1 cellular context compared by ENCODE assay signal in the genomic region with DNA sequence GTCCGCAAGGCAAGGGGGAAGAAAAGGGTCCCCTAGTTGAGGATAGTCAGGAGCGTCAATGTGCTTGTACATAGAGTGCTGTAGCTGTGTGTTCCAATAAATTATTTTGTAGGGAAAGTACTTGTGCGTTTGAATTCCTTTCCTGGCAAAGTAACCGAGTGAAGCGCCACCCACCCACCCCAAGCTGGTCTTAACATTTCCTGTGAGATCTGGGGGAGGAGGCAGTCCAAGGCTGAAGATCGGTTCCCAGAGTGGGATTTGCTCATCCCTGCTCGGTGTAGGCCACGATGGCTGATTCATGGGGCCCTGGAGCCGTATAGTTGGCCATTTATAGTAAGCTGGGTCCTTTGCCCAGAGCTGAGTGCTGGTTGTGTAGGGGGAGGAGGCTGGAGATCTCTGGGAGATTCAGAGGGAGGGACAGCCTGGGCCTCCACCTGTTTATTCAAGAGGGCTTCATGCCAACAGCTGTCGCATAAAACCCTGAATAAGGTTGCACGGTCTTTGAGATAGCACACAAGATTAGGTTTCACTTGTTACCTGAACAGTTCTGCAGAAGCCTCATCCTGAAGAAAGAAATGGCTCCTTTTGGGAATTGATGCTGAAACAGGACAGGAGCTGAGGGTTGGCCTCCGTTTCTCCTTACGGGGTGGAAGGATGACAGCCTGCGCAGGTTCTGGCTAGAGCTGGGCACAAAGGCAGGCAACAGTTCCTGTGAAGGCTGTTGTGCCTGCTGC.
A peak's percentile ranks its signal among the peaks of the same experiment; 100 is the strongest.
TF ChIP-seq lines count a peak whose summit lies in the region.

No MANE protein-coding gene starts in this region.

TF ChIP-seq in K562, 482 proteins besides CTCF, POLR2A, EP300 and RAD21 (continued from another document and continues in another):
- TF ChIP-seq, protein P1, sequence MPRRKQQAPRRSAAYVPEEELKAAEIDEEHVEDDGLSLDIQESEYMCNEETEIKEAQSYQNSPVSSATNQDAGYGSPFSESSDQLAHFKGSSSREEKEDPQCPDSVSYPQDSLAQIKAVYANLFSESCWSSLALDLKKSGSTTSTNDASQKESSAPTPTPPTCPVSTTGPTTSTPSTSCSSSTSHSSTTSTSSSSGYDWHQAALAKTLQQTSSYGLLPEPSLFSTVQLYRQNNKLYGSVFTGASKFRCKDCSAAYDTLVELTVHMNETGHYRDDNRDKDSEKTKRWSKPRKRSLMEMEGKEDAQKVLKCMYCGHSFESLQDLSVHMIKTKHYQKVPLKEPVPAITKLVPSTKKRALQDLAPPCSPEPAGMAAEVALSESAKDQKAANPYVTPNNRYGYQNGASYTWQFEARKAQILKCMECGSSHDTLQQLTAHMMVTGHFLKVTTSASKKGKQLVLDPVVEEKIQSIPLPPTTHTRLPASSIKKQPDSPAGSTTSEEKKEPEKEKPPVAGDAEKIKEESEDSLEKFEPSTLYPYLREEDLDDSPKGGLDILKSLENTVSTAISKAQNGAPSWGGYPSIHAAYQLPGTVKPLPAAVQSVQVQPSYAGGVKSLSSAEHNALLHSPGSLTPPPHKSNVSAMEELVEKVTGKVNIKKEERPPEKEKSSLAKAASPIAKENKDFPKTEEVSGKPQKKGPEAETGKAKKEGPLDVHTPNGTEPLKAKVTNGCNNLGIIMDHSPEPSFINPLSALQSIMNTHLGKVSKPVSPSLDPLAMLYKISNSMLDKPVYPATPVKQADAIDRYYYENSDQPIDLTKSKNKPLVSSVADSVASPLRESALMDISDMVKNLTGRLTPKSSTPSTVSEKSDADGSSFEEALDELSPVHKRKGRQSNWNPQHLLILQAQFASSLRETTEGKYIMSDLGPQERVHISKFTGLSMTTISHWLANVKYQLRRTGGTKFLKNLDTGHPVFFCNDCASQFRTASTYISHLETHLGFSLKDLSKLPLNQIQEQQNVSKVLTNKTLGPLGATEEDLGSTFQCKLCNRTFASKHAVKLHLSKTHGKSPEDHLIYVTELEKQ (CRISPR knock-in tag; IDR thresholded peaks at IDR 0.05), result no peak
- no peak for TF ChIP-seq BRD4 (IDR thresholded peaks at IDR 0.05)
- no peak for TF ChIP-seq GATA2 (CRISPR knock-in tag; IDR thresholded peaks at IDR 0.05)
- TF ChIP-seq ZNF197 (CRISPR knock-in tag; IDR thresholded peaks at IDR 0.05; ENCODE audit: low read depth), result no peak
- TF ChIP-seq ZNF77 (CRISPR knock-in tag; IDR thresholded peaks at IDR 0.05), result peak; percentile 63; the same call in 1 of the 2 replicates
- TF ChIP-seq ZNF589 (CRISPR knock-in tag; IDR thresholded peaks at IDR 0.05; ENCODE audit: low read depth), result no peak
- peak in 1 of 3 experiments; percentile 0 for TF ChIP-seq YY1 (IDR thresholded peaks at IDR 0.05; ENCODE audit: borderline replicate concordance in 1 of 3, control insufficient read depth in 1 of 3, extremely low read depth in 1 of 3, insufficient read depth in 3 of 3, insufficient read length in 1 of 3, insufficient replicate concordance in 2 of 3, low read depth in 1 of 3, low read length in 2 of 3)
- peak; percentile 27; the same call in 1 of the 2 replicates for TF ChIP-seq GABPB1 (CRISPR knock-in tag; IDR thresholded peaks at IDR 0.05)
- TF ChIP-seq ZNF75A (CRISPR knock-in tag; IDR thresholded peaks at IDR 0.05), result no peak
- TF ChIP-seq, protein P2, sequence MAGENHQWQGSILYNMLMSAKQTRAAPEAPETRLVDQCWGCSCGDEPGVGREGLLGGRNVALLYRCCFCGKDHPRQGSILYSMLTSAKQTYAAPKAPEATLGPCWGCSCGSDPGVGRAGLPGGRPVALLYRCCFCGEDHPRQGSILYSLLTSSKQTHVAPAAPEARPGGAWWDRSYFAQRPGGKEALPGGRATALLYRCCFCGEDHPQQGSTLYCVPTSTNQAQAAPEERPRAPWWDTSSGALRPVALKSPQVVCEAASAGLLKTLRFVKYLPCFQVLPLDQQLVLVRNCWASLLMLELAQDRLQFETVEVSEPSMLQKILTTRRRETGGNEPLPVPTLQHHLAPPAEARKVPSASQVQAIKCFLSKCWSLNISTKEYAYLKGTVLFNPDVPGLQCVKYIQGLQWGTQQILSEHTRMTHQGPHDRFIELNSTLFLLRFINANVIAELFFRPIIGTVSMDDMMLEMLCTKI (IDR thresholded peaks at IDR 0.05; ENCODE audit: partially characterized antibody), result no peak
- no peak for TF ChIP-seq NONO (IDR thresholded peaks at IDR 0.05; ENCODE audit: low read depth in 2 of 2, low read length in 1 of 2)
- peak; percentile 72 for TF ChIP-seq FOXK1 (CRISPR knock-in tag; IDR thresholded peaks at IDR 0.05; ENCODE audit: borderline replicate concordance)
- no peak for TF ChIP-seq IRF2 (CRISPR knock-in tag; IDR thresholded peaks at IDR 0.05)
- no peak for TF ChIP-seq CHD1 (IDR thresholded peaks at IDR 0.05; ENCODE audit: low read length)
- no peak for TF ChIP-seq TCF3 (CRISPR knock-in tag; IDR thresholded peaks at IDR 0.05)
- TF ChIP-seq, protein P3, sequence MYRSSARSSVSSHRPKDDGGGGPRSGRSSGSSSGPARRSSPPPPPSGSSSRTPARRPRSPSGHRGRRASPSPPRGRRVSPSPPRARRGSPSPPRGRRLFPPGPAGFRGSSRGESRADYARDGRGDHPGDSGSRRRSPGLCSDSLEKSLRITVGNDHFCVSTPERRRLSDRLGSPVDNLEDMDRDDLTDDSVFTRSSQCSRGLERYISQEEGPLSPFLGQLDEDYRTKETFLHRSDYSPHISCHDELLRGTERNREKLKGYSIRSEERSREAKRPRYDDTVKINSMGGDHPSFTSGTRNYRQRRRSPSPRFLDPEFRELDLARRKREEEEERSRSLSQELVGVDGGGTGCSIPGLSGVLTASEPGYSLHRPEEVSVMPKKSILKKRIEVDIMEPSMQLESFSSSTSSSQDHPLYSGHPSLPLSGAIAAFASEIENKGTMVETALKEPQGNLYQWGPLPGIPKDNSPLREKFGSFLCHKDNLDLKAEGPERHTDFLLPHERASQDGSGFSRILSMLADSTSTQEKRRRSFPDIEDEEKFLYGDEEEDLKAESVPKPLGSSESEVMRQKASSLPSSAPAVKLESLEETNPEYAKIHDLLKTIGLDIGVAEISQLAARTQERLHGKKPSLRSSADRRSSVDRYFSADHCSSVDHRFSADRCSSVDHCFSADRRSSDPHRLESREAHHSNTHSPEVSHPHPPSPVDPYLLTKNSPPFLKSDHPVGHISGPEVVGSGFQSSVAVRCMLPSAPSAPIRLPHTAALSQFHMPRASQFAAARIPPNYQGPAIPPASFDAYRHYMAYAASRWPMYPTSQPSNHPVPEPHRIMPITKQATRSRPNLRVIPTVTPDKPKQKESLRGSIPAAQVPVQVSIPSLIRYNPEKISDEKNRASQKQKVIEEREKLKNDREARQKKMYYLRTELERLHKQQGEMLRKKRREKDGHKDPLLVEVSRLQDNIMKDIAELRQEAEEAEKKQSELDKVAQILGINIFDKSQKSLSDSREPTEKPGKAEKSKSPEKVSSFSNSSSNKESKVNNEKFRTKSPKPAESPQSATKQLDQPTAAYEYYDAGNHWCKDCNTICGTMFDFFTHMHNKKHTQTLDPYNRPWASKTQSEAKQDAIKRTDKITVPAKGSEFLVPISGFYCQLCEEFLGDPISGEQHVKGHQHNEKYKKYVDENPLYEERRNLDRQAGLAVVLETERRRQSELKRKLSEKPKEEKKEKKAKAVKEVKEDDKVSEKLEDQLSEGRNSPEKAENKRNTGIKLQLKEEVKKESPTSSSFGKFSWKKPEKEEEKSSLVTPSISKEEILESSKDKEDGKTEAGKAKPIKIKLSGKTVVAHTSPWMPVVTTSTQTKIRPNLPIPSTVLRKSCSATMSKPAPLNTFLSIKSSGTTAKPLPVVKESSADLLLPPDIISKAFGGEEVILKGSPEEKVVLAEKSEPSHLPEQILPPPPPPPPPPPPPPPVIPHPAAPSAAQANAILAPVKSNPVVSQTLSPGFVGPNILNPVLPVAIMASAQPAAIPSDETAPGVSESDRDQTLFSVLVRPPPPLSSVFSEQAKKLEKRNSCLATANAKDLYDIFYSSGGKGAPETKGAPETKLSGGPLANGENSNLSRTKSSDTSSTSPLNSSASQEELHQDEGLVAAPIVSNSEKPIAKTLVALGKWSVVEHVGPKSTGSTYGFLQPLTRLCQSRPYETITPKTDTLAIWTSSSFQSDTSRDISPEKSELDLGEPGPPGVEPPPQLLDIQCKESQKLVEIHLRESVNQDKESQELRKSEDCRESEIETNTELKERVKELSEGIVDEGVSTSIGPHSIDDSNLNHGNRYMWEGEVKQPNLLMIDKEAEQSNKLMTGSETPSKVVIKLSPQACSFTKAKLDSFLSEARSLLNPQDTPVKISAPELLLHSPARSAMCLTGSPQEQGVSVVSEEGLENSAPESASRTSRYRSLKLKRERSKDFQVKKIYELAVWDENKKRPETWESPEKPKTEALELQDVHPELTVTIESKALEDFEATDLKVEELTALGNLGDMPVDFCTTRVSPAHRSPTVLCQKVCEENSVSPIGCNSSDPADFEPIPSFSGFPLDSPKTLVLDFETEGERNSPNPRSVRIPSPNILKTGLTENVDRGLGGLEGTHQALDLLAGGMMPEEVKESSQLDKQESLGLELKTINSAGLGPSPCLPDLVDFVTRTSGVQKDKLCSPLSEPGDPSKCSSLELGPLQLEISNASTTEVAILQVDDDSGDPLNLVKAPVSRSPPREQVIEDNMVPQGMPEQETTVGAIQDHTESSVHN (IDR thresholded peaks at IDR 0.05; ENCODE audit: borderline replicate concordance in 1 of 2, low read depth in 1 of 2), result no peak
- no peak for TF ChIP-seq XRCC5 (IDR thresholded peaks at IDR 0.05; ENCODE audit: low read depth, low read length)
- TF ChIP-seq ETV6 (IDR thresholded peaks at IDR 0.05; ENCODE audit: borderline replicate concordance in 1 of 2, low read depth in 2 of 2, low read length in 1 of 2), result no peak
- 0 out of 2 replicates have a peak, but pooled peaks have one; percentile 31 for TF ChIP-seq ETV6 (CRISPR knock-in tag; IDR thresholded peaks at IDR 0.05; ENCODE audit: borderline replicate concordance)
- TF ChIP-seq, protein P4, sequence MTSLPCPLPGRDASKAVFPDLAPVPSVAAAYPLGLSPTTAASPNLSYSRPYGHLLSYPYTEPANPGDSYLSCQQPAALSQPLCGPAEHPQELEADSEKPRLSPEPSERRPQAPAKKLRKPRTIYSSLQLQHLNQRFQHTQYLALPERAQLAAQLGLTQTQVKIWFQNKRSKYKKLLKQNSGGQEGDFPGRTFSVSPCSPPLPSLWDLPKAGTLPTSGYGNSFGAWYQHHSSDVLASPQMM (CRISPR knock-in tag; IDR thresholded peaks at IDR 0.05), result no peak
- TF ChIP-seq, protein P5, sequence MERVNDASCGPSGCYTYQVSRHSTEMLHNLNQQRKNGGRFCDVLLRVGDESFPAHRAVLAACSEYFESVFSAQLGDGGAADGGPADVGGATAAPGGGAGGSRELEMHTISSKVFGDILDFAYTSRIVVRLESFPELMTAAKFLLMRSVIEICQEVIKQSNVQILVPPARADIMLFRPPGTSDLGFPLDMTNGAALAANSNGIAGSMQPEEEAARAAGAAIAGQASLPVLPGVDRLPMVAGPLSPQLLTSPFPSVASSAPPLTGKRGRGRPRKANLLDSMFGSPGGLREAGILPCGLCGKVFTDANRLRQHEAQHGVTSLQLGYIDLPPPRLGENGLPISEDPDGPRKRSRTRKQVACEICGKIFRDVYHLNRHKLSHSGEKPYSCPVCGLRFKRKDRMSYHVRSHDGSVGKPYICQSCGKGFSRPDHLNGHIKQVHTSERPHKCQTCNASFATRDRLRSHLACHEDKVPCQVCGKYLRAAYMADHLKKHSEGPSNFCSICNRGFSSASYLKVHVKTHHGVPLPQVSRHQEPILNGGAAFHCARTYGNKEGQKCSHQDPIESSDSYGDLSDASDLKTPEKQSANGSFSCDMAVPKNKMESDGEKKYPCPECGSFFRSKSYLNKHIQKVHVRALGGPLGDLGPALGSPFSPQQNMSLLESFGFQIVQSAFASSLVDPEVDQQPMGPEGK (CRISPR knock-in tag; IDR thresholded peaks at IDR 0.05; ENCODE audit: borderline replicate concordance), result peak; percentile 80; the same call in 1 of the 2 replicates
- no peak for TF ChIP-seq SRSF9 (IDR thresholded peaks at IDR 0.05; ENCODE audit: borderline replicate concordance, low read depth, low read length)
- no peak for TF ChIP-seq HDAC1 (IDR thresholded peaks at IDR 0.05)
- peak; percentile 57 for TF ChIP-seq ZNF41 (CRISPR knock-in tag; conservative IDR thresholded peaks at IDR 0.05)
- TF ChIP-seq ZNF780A (CRISPR knock-in tag; IDR thresholded peaks at IDR 0.05), result no peak
- TF ChIP-seq MCM5 (IDR thresholded peaks at IDR 0.05; ENCODE audit: low read depth), result no peak
- no peak for TF ChIP-seq IFI16 (CRISPR knock-in tag; IDR thresholded peaks at IDR 0.05)
- no peak for TF ChIP-seq PHF20 (IDR thresholded peaks at IDR 0.05; ENCODE audit: partially characterized antibody)
- TF ChIP-seq SREBF2 (CRISPR knock-in tag; IDR thresholded peaks at IDR 0.05), result no peak
- TF ChIP-seq ZNF316 (IDR thresholded peaks at IDR 0.05), result no peak
- no peak for TF ChIP-seq GTF2A2 (tag; IDR thresholded peaks at IDR 0.05)
- TF ChIP-seq, protein P6, sequence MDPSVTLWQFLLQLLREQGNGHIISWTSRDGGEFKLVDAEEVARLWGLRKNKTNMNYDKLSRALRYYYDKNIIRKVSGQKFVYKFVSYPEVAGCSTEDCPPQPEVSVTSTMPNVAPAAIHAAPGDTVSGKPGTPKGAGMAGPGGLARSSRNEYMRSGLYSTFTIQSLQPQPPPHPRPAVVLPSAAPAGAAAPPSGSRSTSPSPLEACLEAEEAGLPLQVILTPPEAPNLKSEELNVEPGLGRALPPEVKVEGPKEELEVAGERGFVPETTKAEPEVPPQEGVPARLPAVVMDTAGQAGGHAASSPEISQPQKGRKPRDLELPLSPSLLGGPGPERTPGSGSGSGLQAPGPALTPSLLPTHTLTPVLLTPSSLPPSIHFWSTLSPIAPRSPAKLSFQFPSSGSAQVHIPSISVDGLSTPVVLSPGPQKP (CRISPR knock-in tag; IDR thresholded peaks at IDR 0.05), result no peak
- no peak for TF ChIP-seq TAF7 (tag; IDR thresholded peaks at IDR 0.05)
- no peak for TF ChIP-seq PHTF2 (CRISPR knock-in tag; IDR thresholded peaks at IDR 0.05)
- TF ChIP-seq ATF1 (CRISPR knock-in tag; IDR thresholded peaks at IDR 0.05), result no peak
- no peak for TF ChIP-seq ATF1 (tag; IDR thresholded peaks at IDR 0.05)
- no peak for TF ChIP-seq NCOA1 (IDR thresholded peaks at IDR 0.05; ENCODE audit: low read depth)
- TF ChIP-seq, protein P7, sequence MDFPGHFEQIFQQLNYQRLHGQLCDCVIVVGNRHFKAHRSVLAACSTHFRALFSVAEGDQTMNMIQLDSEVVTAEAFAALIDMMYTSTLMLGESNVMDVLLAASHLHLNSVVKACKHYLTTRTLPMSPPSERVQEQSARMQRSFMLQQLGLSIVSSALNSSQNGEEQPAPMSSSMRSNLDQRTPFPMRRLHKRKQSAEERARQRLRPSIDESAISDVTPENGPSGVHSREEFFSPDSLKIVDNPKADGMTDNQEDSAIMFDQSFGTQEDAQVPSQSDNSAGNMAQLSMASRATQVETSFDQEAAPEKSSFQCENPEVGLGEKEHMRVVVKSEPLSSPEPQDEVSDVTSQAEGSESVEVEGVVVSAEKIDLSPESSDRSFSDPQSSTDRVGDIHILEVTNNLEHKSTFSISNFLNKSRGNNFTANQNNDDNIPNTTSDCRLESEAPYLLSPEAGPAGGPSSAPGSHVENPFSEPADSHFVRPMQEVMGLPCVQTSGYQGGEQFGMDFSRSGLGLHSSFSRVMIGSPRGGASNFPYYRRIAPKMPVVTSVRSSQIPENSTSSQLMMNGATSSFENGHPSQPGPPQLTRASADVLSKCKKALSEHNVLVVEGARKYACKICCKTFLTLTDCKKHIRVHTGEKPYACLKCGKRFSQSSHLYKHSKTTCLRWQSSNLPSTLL (IDR thresholded peaks at IDR 0.05), result no peak
- TF ChIP-seq ZNF57 (CRISPR knock-in tag; IDR thresholded peaks at IDR 0.05), result peak; percentile 58; the same call in 1 of the 2 replicates
- no peak for TF ChIP-seq FUS (optimal IDR thresholded peaks at IDR 0.05; ENCODE audit: low read depth, low read length)
